9 cellular contexts compared by ENCODE assay signal in the genomic region with DNA sequence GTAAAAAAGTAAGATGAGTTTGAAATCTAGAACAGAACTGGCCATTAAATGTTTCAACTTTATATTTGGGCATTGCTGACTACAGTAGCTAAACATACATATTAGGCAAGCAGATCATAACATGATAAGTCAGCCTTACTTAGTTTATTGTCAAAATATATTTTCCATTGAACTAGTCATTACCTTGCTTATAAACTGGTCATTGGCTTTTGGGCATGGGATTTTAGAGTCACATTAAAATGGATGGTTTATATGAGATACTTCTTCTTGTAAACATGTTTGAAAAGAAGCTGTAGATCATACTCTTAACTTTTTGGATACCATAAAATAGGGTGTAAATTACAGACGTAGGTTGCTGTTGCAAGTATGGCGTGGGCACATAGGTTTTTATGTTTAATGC. TPM values are rescaled to one million over a fixed set of nuclear protein-coding genes. Genes with fewer than 3 reads are reported as not detected.
DNase-seq lines count a peak whose midpoint lies in the region; ATAC-seq lines count a peak whose summit lies in the region.
"Had no signal": no experiment of that assay in that cellular context is flagged by ENCODE, and none has a peak within 500 bp of the region (broad histone marks: within the 10 kb centered on the region; RNA-seq: fewer than 3 reads in every experiment).

No MANE protein-coding gene starts in this region.

- ATAC-seq in right cardiac atrium, result no peak

- no peaks in the 10 kb centered on the region for H3K36me3 ChIP-seq in stomach smooth muscle (ENCODE audit: control insufficient read depth in 2 of 2, insufficient read depth in 2 of 2, low read length in 2 of 2)

- peaks cover 4% of the 10 kb centered on the region for H3K9me3 Mint-ChIP-seq in T-helper 2 cell treated with Interferon-gamma antibody and Interleukin-4, amounts not matched to agents 5 μg/mL and 100 μg/mL, for 36 hours
- H3K9me3 Mint-ChIP-seq in activated CD4-positive, alpha-beta memory T cell treated with anti-CD3 and anti-CD28 coated beads for 36 hours, result no peaks in the 10 kb centered on the region

- H3K9me3 ChIP-seq in right cardiac atrium (ENCODE audit: control insufficient read depth, low read length) (no peaks in the 10 kb centered on the region), stomach smooth muscle (ENCODE audit: control insufficient read depth in 2 of 2, low read length in 2 of 2) (no peaks in the 10 kb centered on the region)

- H3K27ac ChIP-seq in right cardiac atrium (ENCODE audit: low read length) (no peak overlapping the region), stomach smooth muscle (ENCODE audit: low read length) (peak overlapping the region; percentile 99)

- H3K27me3 Mint-ChIP-seq in T-helper 2 cell treated with Interferon-gamma antibody and Interleukin-4, amounts not matched to agents 5 μg/mL and 100 μg/mL, for 36 hours (ENCODE audit: low read depth), result no peaks in the 10 kb centered on the region
- no peaks in the 10 kb centered on the region for H3K27me3 Mint-ChIP-seq in activated CD4-positive, alpha-beta memory T cell treated with anti-CD3 and anti-CD28 coated beads for 36 hours

- peaks cover 13% of the 10 kb centered on the region for H3K36me3 Mint-ChIP-seq in T-helper 2 cell treated with Interferon-gamma antibody and Interleukin-4, amounts not matched to agents 5 μg/mL and 100 μg/mL, for 36 hours (ENCODE audit: low read depth)
- H3K36me3 Mint-ChIP-seq in activated CD4-positive, alpha-beta memory T cell treated with anti-CD3 and anti-CD28 coated beads for 36 hours, result peaks cover 7% of the 10 kb centered on the region

- H3K9ac ChIP-seq in stomach smooth muscle (ENCODE audit: low read length in 2 of 2), result peak overlapping the region; percentile 51 to 99

- H3K4me3 ChIP-seq in right cardiac atrium (ENCODE audit: low read length) (peak overlapping the region; percentile 90), stomach smooth muscle (ENCODE audit: low read length in 2 of 2) (peak overlapping the region; percentile 70 to 90)

- H3K4me3 Mint-ChIP-seq in T-helper 2 cell treated with Interferon-gamma antibody and Interleukin-4, amounts not matched to agents 5 μg/mL and 100 μg/mL, for 36 hours, result peak overlapping the region; percentile 98
- H3K4me3 Mint-ChIP-seq in activated CD4-positive, alpha-beta memory T cell treated with anti-CD3 and anti-CD28 coated beads for 36 hours, result peak overlapping the region; percentile 39

- no peak overlapping the region for H3K27ac Mint-ChIP-seq in T-helper 2 cell treated with Interferon-gamma antibody and Interleukin-4, amounts not matched to agents 5 μg/mL and 100 μg/mL, for 36 hours
- H3K27ac Mint-ChIP-seq in activated CD4-positive, alpha-beta memory T cell treated with anti-CD3 and anti-CD28 coated beads for 36 hours, result peak overlapping the region; percentile 54

- intact Hi-C loops in activated CD4-positive, alpha-beta memory T cell treated with anti-CD3 and anti-CD28 coated beads for 36 hours (cut with micrococcal nuclease), result loop anchor here (2.0 to 10.0 kb wide), 8 partner anchors 47 to 793 kb away; a partner anchor contains a TSS
- intact Hi-C loops in right cardiac atrium (cut with DNase I), result loop anchor here (5.0 to 10.0 kb wide), 2 partner anchors 67 to 95 kb away; a partner anchor contains a TSS

- 19% methylated on average over 2 of the region's 2 CpGs for WGBS in right cardiac atrium

- CTCF ChIA-PET in activated CD4-positive, alpha-beta memory T cell treated with anti-CD3 and anti-CD28 coated beads for 36 hours (lab: Charles Lee), result no interaction called here

- H3K4me1 ChIP-seq in right cardiac atrium (ENCODE audit: control insufficient read depth, insufficient read depth, low read length) (peaks cover 5% of the 10 kb centered on the region), stomach smooth muscle (ENCODE audit: control insufficient read depth, insufficient read depth, low read length) (peaks cover 11% of the 10 kb centered on the region)

- H3K27me3 ChIP-seq in right cardiac atrium (ENCODE audit: control insufficient read depth, insufficient read depth), result no peaks in the 10 kb centered on the region
- H3K27me3 ChIP-seq in stomach smooth muscle (ENCODE audit: control insufficient read depth in 1 of 2, insufficient read depth in 2 of 2, low read length in 2 of 2), result no peaks in the 10 kb centered on the region

- peaks cover 32% of the 10 kb centered on the region for H3K4me1 Mint-ChIP-seq in T-helper 2 cell treated with Interferon-gamma antibody and Interleukin-4, amounts not matched to agents 5 μg/mL and 100 μg/mL, for 36 hours (ENCODE audit: low read depth)
- peaks cover 50% of the 10 kb centered on the region for H3K4me1 Mint-ChIP-seq in activated CD4-positive, alpha-beta memory T cell treated with anti-CD3 and anti-CD28 coated beads for 36 hours (ENCODE audit: low read depth)

- no peak for DNase-seq in T-helper 2 cell treated with Interferon-gamma antibody and Interleukin-4, amounts not matched to agents 5 μg/mL and 100 μg/mL, for 36 hours (ENCODE audit: low spot score)
- DNase-seq in T-helper 2 cell (no peak), right cardiac atrium (no peak), DMS53 (lab: John Stamatoyannopoulos, UW) (no peak), SKM-1 treated with dmso at 0.1 percent for 144 hours (lab: John Stamatoyannopoulos, UW; ENCODE audit: unreplicated experiment) (no peak), NCI-H510A (lab: John Stamatoyannopoulos, UW) (no peak)
- DNase-seq in activated CD4-positive, alpha-beta memory T cell treated with anti-CD3 and anti-CD28 coated beads for 36 hours, result no peak
- DNase-seq: NCI-H526 had no signal

- POLR2A ChIA-PET in activated CD4-positive, alpha-beta memory T cell treated with anti-CD3 and anti-CD28 coated beads for 36 hours (lab: Charles Lee), result interaction anchor here (0.5 kb wide), 1 partner anchor 195 kb away, joined by 3 read pairs; no protein-coding TSS in a partner anchor

RNA-seq across cellular contexts. Expression of a gene that starts 2.7 kb away (rescaled TPM):
- total RNA-seq in activated CD4-positive, alpha-beta memory T cell treated with anti-CD3 and anti-CD28 coated beads for 36 hours, result 10 to 100 TPM; 35.4 TPM
- total RNA-seq in right cardiac atrium, result 100 to 1,000 TPM; 207 to 272 (median 234) TPM
- polyA plus RNA-seq in right cardiac atrium, result 32.0 TPM

Comparison
In these comparisons a context has a peak if more than half of its experiments do, and no peak if none do; other contexts are left out.
1. RNA of a gene that starts 2.7 kb away (total RNA-seq): 207 to 272 TPM in right cardiac atrium; 35.4 TPM in activated CD4-positive, alpha-beta memory T cell treated with anti-CD3 and anti-CD28 coated beads for 36 hours; every median in the first group is over 4 times any median in the second.